Comparison of ENCODE assay signal across 1 cellular context in the genomic region with DNA sequence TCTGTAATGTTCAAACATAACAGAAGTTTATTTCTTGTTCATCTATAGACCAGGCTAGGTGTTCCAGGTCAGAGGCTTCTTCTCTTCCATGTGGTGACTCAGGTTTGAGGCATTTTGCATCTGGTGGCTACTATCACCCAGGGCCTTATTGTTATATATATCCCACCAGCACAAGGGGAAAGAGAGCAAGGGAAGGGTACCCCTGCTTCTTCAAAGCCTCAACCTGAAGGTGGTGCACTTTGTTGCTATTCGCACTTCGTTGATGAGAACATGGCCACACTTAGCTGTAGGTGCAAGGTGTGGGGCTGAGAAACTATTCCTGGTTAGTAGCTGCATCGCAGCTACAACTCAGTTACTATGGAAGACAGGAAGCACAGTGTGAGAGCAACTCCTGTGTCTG.
TF ChIP-seq lines count a peak whose summit lies in the region.

No MANE protein-coding gene starts in this region.

TF ChIP-seq in K562, 482 proteins besides CTCF, POLR2A, EP300 and RAD21 (continued from another document):
- TF ChIP-seq, protein P1, sequence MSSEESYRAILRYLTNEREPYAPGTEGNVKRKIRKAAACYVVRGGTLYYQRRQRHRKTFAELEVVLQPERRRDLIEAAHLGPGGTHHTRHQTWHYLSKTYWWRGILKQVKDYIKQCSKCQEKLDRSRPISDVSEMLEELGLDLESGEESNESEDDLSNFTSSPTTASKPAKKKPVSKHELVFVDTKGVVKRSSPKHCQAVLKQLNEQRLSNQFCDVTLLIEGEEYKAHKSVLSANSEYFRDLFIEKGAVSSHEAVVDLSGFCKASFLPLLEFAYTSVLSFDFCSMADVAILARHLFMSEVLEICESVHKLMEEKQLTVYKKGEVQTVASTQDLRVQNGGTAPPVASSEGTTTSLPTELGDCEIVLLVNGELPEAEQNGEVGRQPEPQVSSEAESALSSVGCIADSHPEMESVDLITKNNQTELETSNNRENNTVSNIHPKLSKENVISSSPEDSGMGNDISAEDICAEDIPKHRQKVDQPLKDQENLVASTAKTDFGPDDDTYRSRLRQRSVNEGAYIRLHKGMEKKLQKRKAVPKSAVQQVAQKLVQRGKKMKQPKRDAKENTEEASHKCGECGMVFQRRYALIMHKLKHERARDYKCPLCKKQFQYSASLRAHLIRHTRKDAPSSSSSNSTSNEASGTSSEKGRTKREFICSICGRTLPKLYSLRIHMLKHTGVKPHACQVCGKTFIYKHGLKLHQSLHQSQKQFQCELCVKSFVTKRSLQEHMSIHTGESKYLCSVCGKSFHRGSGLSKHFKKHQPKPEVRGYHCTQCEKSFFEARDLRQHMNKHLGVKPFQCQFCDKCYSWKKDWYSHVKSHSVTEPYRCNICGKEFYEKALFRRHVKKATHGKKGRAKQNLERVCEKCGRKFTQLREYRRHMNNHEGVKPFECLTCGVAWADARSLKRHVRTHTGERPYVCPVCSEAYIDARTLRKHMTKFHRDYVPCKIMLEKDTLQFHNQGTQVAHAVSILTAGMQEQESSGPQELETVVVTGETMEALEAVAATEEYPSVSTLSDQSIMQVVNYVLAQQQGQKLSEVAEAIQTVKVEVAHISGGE (CRISPR knock-in tag; IDR thresholded peaks at IDR 0.05), result no peak
- TF ChIP-seq, protein P2, sequence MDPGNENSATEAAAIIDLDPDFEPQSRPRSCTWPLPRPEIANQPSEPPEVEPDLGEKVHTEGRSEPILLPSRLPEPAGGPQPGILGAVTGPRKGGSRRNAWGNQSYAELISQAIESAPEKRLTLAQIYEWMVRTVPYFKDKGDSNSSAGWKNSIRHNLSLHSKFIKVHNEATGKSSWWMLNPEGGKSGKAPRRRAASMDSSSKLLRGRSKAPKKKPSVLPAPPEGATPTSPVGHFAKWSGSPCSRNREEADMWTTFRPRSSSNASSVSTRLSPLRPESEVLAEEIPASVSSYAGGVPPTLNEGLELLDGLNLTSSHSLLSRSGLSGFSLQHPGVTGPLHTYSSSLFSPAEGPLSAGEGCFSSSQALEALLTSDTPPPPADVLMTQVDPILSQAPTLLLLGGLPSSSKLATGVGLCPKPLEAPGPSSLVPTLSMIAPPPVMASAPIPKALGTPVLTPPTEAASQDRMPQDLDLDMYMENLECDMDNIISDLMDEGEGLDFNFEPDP (CRISPR knock-in tag; IDR thresholded peaks at IDR 0.05), result no peak
- TF ChIP-seq CSDE1 (IDR thresholded peaks at IDR 0.05), result no peak
